In the genomic region with DNA sequence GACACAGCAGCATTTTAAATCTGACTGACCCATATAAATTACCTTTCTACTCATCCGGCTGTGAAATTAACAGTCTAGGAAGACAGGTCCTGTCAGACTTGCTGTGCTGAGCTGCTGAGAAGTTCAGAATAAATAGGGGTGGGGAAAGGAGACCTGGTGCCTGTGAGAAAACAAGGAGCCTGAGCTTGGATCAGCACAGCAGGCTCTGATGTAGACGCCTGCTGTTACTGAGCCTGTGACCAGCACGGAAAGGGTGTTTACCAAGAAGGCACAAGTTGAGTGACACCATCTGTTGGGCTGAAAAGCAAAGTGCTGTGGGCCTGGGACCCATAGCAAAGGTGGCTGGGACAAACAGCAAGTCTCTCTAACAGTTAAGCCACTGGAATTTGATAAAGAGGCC, we compare ENCODE assay signal across 27 cellular contexts.
DNase-seq lines count a peak whose midpoint lies in the region; ATAC-seq and TF ChIP-seq lines count a peak whose summit lies in the region.
"Had no signal": no experiment of that assay in that cellular context is flagged by ENCODE, and none has a peak within 500 bp of the region (broad histone marks: within the 10 kb centered on the region; RNA-seq: fewer than 3 reads in every experiment).

No MANE protein-coding gene starts in this region.

- peaks cover under 1% of the 10 kb centered on the region for H3K27me3 Mint-ChIP-seq in endodermal cell (ENCODE audit: insufficient read depth)

- no peaks in the 10 kb centered on the region for H3K79me2 ChIP-seq in neural cell (replicated peaks; ENCODE audit: insufficient read depth, low read length)

- peak overlapping the region; percentile 19 for H3K27ac ChIP-seq in endodermal cell (ENCODE audit: low read depth, low read length)
- peak overlapping the region; percentile 26 for H3K27ac ChIP-seq in neural cell (ENCODE audit: low read length)
- no peak overlapping the region for H3K27ac ChIP-seq in testis
- H3K27ac ChIP-seq: BLaER1, dorsolateral prefrontal cortex, pancreas, thoracic aorta had no signal

- peaks cover 5% of the 10 kb centered on the region for H3K4me1 ChIP-seq in endodermal cell (ENCODE audit: control insufficient read depth, insufficient read depth, low read length)
- H3K4me1 ChIP-seq in testis: no peaks in the 10 kb centered on the region
- H3K4me1 ChIP-seq: BLaER1, pancreas had no signal

- peak overlapping the region; percentile 26 for H3K27ac Mint-ChIP-seq in endodermal cell
- H3K27ac Mint-ChIP-seq: activated naive CD8-positive, alpha-beta T cell treated with anti-CD3 and anti-CD28 coated beads, Interleukin-2, amount 50 U/mL, for 24 hours; naive thymus-derived CD4-positive, alpha-beta T cell had no signal

- peaks cover 3% of the 10 kb centered on the region for H3F3A ChIP-seq in neural cell (ENCODE audit: insufficient read depth, low read length, poor library complexity, severe bottlenecking)

- no peak for TF ChIP-seq POLR2A in testis (IDR thresholded peaks at IDR 0.05)

- no peaks in the 10 kb centered on the region for H3K36me3 Mint-ChIP-seq in endodermal cell (ENCODE audit: low read depth)
- H3K36me3 Mint-ChIP-seq: naive thymus-derived CD4-positive, alpha-beta T cell had no signal

- TF ChIP-seq CTCF in HFF-Myc (IDR thresholded peaks at IDR 0.05; ENCODE audit: low read depth, low read length, missing control alignments): no peak
- peak; percentile 20 for TF ChIP-seq CTCF in endodermal cell (conservative IDR thresholded peaks at IDR 0.05)
- TF ChIP-seq CTCF in neural cell (IDR thresholded peaks at IDR 0.05; ENCODE audit: poor library complexity, severe bottlenecking): no peak
- no peak for TF ChIP-seq CTCF in testis (IDR thresholded peaks at IDR 0.05)

- H3K27me3 ChIP-seq in endodermal cell (ENCODE audit: control insufficient read depth, insufficient read depth, low read length, poor library complexity, severe bottlenecking) (peaks cover 7% of the 10 kb centered on the region), neural cell (ENCODE audit: insufficient read depth, low read depth, low read length) (no peaks in the 10 kb centered on the region), testis (no peaks in the 10 kb centered on the region)
- H3K27me3 ChIP-seq: BLaER1, MG63, pancreas had no signal

- WGBS in endodermal cell (ENCODE audit: insufficient coverage in 1 of 2, insufficient read length in 1 of 2), 2 experiments: 0 to 40% methylated on average over 1 to 3 of the region's 3 CpGs
- 61 to 68% methylated on average over 3 of the region's 3 CpGs for WGBS in testis, 2 donors

- intact Hi-C loops in testis (cut with DNase I; ENCODE audit: low total_unique reads) (no loop called here), sciatic nerve (cut with DNase I) (no loop called here)

- H3K9me3 Mint-ChIP-seq in endodermal cell: peaks cover 2% of the 10 kb centered on the region
- H3K9me3 Mint-ChIP-seq: activated naive CD8-positive, alpha-beta T cell treated with anti-CD3 and anti-CD28 coated beads, Interleukin-2, amount 50 U/mL, for 24 hours; naive thymus-derived CD4-positive, alpha-beta T cell had no signal

- no peaks in the 10 kb centered on the region for H3K9me2 ChIP-seq in neural cell (ENCODE audit: insufficient read depth, low read length)

- no peaks in the 10 kb centered on the region for H4K20me1 ChIP-seq in neural cell (ENCODE audit: insufficient read depth)
- H4K20me1 ChIP-seq: BLaER1 had no signal

- DNase-seq in HFF-Myc (ENCODE audit: extremely low read depth, low read depth) (peak; percentile 21), NCI-H82 (lab: John Stamatoyannopoulos, UW) (peak; percentile 98), endodermal cell (peak; percentile 88), testis (no peak), sciatic nerve (ENCODE audit: low spot score) (no peak), NCI-H2196 treated with DMSO at 0.1 percent for 48 hours (lab: John Stamatoyannopoulos, UW; ENCODE audit: unreplicated experiment) (no peak)
- DNase-seq in activated naive CD4-positive, alpha-beta T cell treated with Interleukin-2 at 50 U/mL for 16 hours: no peak
- DNase-seq: activated CD4-positive, alpha-beta T cell treated with anti-CD3 and anti-CD28 coated beads, Interleukin-2, amount 50 U/mL, for 4 hours; activated CD4-positive, CD25-positive, alpha-beta regulatory T cell; activated naive CD8-positive, alpha-beta T cell treated with anti-CD3 and anti-CD28 coated beads, Interleukin-2, amount 50 U/mL, for 24 hours; cerebellar nuclear complex; COR-L47; DND-41; dorsolateral prefrontal cortex; MG63; naive thymus-derived CD4-positive, alpha-beta T cell; NCI-H1417; NCI-H2107; pancreas; right cardiac atrium; stimulated activated CD4-positive, alpha-beta T cell treated with anti-CD3 and anti-CD28 coated beads, Interleukin-4, amount 100 ng/mL, for 4 hours; stimulated activated naive CD4-positive, alpha-beta T cell; T1000 had no signal

- ATAC-seq in sciatic nerve: no peak
- ATAC-seq: activated naive CD8-positive, alpha-beta T cell treated with anti-CD3 and anti-CD28 coated beads, Interleukin-2, amount 50 U/mL, for 24 hours; left lobe of liver; naive thymus-derived CD4-positive, alpha-beta T cell; pancreas; right cardiac atrium had no signal

- no peak overlapping the region for H3K4me2 ChIP-seq in neural cell (ENCODE audit: low read length)
- H3K4me2 ChIP-seq: BLaER1 had no signal

- H3K4me3 ChIP-seq in HFF-Myc (replicated peaks; ENCODE audit: low read depth, low read length) (no peak overlapping the region), endodermal cell (ENCODE audit: low read length) (no peak overlapping the region), neural cell (ENCODE audit: low read length) (no peak overlapping the region), testis (no peak overlapping the region)
- H3K4me3 ChIP-seq: BLaER1, dorsolateral prefrontal cortex, MG63, pancreas, thoracic aorta had no signal

- H3K9ac ChIP-seq in endodermal cell (ENCODE audit: extremely low read depth, low read length, poor library complexity, severe bottlenecking) (no peak overlapping the region), neural cell (ENCODE audit: low read length) (no peak overlapping the region)
- H3K9ac ChIP-seq: BLaER1 had no signal

- H3K9me3 ChIP-seq in endodermal cell (ENCODE audit: control insufficient read depth, low read length) (peaks cover 4% of the 10 kb centered on the region), neural cell (ENCODE audit: low read length) (no peaks in the 10 kb centered on the region), testis (no peaks in the 10 kb centered on the region)
- H3K9me3 ChIP-seq: BLaER1, MG63, pancreas, thoracic aorta had no signal

- no peak overlapping the region for H3K4me3 Mint-ChIP-seq in endodermal cell
- H3K4me3 Mint-ChIP-seq: activated naive CD8-positive, alpha-beta T cell treated with anti-CD3 and anti-CD28 coated beads, Interleukin-2, amount 50 U/mL, for 24 hours; naive thymus-derived CD4-positive, alpha-beta T cell had no signal

- no peaks in the 10 kb centered on the region for H3K36me3 ChIP-seq in endodermal cell (ENCODE audit: control insufficient read depth, insufficient read depth, low read length)
- H3K36me3 ChIP-seq in neural cell (ENCODE audit: insufficient read depth, low read length): no peaks in the 10 kb centered on the region
- no peaks in the 10 kb centered on the region for H3K36me3 ChIP-seq in testis (ENCODE audit: low read depth, missing control alignments)
- H3K36me3 ChIP-seq: BLaER1, MG63, pancreas, thoracic aorta had no signal

- H3K4me1 Mint-ChIP-seq in endodermal cell: peaks cover 17% of the 10 kb centered on the region
- H3K4me1 Mint-ChIP-seq: activated naive CD8-positive, alpha-beta T cell treated with anti-CD3 and anti-CD28 coated beads, Interleukin-2, amount 50 U/mL, for 24 hours; naive thymus-derived CD4-positive, alpha-beta T cell had no signal

- no peak for TF ChIP-seq EP300 in neural cell (conservative IDR thresholded peaks at IDR 0.05; ENCODE audit: poor library complexity, severe bottlenecking)

- no peak overlapping the region for H2AFZ ChIP-seq in neural cell (ENCODE audit: low read depth, low read length)

- no peak for TF ChIP-seq RAD21 in neural cell (conservative IDR thresholded peaks at IDR 0.05)

TF ChIP-seq in neural cell, 6 proteins besides CTCF, POLR2A, EP300 and RAD21:
- TF ChIP-seq POLR2AphosphoS5 (IDR thresholded peaks at IDR 0.05) (no peak), TAF1 (IDR thresholded peaks at IDR 0.05; ENCODE audit: low read depth) (no peak), SMC3 (conservative IDR thresholded peaks at IDR 0.05; ENCODE audit: poor library complexity) (no peak), EZH2 (IDR thresholded peaks at IDR 0.05; ENCODE audit: borderline replicate concordance, insufficient read depth, low read length, poor library complexity, severe bottlenecking) (no peak), MXI1 (conservative IDR thresholded peaks at IDR 0.05; ENCODE audit: poor library complexity, severe bottlenecking) (no peak)
- TF ChIP-seq, protein P1, sequence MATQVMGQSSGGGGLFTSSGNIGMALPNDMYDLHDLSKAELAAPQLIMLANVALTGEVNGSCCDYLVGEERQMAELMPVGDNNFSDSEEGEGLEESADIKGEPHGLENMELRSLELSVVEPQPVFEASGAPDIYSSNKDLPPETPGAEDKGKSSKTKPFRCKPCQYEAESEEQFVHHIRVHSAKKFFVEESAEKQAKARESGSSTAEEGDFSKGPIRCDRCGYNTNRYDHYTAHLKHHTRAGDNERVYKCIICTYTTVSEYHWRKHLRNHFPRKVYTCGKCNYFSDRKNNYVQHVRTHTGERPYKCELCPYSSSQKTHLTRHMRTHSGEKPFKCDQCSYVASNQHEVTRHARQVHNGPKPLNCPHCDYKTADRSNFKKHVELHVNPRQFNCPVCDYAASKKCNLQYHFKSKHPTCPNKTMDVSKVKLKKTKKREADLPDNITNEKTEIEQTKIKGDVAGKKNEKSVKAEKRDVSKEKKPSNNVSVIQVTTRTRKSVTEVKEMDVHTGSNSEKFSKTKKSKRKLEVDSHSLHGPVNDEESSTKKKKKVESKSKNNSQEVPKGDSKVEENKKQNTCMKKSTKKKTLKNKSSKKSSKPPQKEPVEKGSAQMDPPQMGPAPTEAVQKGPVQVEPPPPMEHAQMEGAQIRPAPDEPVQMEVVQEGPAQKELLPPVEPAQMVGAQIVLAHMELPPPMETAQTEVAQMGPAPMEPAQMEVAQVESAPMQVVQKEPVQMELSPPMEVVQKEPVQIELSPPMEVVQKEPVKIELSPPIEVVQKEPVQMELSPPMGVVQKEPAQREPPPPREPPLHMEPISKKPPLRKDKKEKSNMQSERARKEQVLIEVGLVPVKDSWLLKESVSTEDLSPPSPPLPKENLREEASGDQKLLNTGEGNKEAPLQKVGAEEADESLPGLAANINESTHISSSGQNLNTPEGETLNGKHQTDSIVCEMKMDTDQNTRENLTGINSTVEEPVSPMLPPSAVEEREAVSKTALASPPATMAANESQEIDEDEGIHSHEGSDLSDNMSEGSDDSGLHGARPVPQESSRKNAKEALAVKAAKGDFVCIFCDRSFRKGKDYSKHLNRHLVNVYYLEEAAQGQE (IDR thresholded peaks at IDR 0.05; ENCODE audit: borderline replicate concordance): no peak

Comparison
In these comparisons a context has a peak if more than half of its experiments do, and no peak if none do; other contexts are left out.
1. DNase-seq: peak in HFF-Myc (single experiment), NCI-H82 (single experiment) and endodermal cell (single experiment); none in testis (single experiment), activated naive CD4-positive, alpha-beta T cell treated with Interleukin-2 at 50 U/mL for 16 hours (single experiment), sciatic nerve (single experiment) and NCI-H2196 treated with DMSO at 0.1 percent for 48 hours (single experiment).
2. H3K27ac ChIP-seq: peak in endodermal cell (single experiment) and neural cell (single experiment); none in testis (0 of 2).